Comparison of ENCODE assay signal across 1 cellular context in the genomic region with DNA sequence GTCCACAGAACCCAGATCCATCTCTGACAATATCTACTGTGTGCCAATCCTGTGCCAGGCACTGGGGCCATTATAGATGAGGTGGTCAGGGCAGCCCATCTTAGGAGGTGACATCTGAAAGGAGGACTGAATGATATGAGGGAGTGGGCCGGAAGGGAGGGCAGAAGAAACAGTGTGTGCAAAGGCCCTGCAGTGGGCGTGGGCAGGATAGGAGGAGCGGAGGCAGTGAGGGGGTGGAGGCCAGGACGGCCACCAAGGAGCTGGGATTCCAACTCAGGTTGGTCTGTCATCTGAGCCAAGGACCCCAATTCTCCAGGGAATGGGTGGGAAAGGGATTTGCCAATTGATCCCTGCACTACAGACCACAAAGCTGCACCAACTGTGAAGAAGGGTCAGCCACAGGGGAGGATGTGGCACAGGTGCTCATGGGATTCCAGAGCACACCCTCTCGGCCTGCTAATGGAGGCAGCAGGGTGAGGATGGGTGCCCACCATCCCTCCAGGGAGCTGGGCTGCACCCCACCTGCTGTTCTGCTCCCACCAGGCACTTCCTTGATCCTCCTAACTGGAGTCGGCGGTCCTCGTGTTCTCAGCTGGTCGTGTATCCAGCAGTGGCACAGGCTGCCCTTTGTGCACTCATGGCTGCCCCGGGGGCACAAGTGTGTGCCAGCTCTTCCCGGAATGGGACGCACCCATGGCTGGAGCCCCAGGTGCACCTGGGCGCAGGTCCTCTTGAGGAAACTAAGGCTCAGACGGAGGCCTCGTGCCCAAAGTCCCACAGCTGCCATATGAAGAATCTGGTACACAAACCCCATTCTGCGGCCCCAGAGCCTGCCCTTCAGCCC.
TF ChIP-seq lines count a peak whose summit lies in the region.

No MANE protein-coding gene starts in this region.

TF ChIP-seq in H1, 55 proteins besides CTCF, POLR2A, EP300 and RAD21:
- TF ChIP-seq BRCA1 (IDR thresholded peaks at IDR 0.05; ENCODE audit: low read depth, low read length) (no peak), RFX5 (IDR thresholded peaks at IDR 0.05; ENCODE audit: borderline replicate concordance, low read depth, low read length) (no peak), BACH1 (IDR thresholded peaks at IDR 0.05; ENCODE audit: low read length) (no peak), BCL11A (IDR thresholded peaks at IDR 0.05; ENCODE audit: low read depth in 2 of 2, low read length in 2 of 2) (no peak), YY1 (IDR thresholded peaks at IDR 0.05; ENCODE audit: low read depth, low read length) (no peak), POLR2AphosphoS5 (IDR thresholded peaks at IDR 0.05; ENCODE audit: low read depth, low read length) (no peak), ZNF274 (IDR thresholded peaks at IDR 0.05; ENCODE audit: borderline replicate concordance, extremely low read depth, low read length) (no peak), TAF7 (optimal IDR thresholded peaks at IDR 0.05; ENCODE audit: borderline replicate concordance, low read depth, low read length) (no peak), SRF (IDR thresholded peaks at IDR 0.05; ENCODE audit: low read depth, low read length) (no peak), RBBP5 (IDR thresholded peaks at IDR 0.05; ENCODE audit: borderline replicate concordance, low read depth, low read length) (no peak)
